1 cellular context compared by ENCODE assay signal in genomic region chr15:66514586-66514985, GRCh38.
TF ChIP-seq lines count a peak whose summit lies in the region.

No MANE protein-coding gene starts in this region.

TF ChIP-seq in GM23338, 12 proteins besides CTCF, POLR2A, EP300 and RAD21 (continued from another document):
- no peak for TF ChIP-seq POLR2AphosphoS5 (IDR thresholded peaks at IDR 0.05; ENCODE audit: low read depth)
- no peak for TF ChIP-seq NANOG (IDR thresholded peaks at IDR 0.05; ENCODE audit: borderline replicate concordance)
- no peak for TF ChIP-seq JUNB (IDR thresholded peaks at IDR 0.05; ENCODE audit: unreplicated experiment)
- TF ChIP-seq CREB1 (CRISPR knock-in tag; IDR thresholded peaks at IDR 0.05; ENCODE audit: low read depth), result no peak
- no peak for TF ChIP-seq ZNF331 (CRISPR knock-in tag; IDR thresholded peaks at IDR 0.05; ENCODE audit: low read depth)
- no peak for TF ChIP-seq REST (IDR thresholded peaks at IDR 0.05; ENCODE audit: unreplicated experiment)
- no peak for TF ChIP-seq ZNF114 (CRISPR knock-in tag; IDR thresholded peaks at IDR 0.05)
TF ChIP-seq in GM23338: peak in this region for 0.
